8 cellular contexts compared by ENCODE assay signal in genomic region chr19:11924886-11925583, GRCh38.
DNase-seq lines count a peak whose midpoint lies in the region; ATAC-seq lines count a peak whose summit lies in the region.

Gene ZNF700 (plus strand): TSS chr19:11925107. CDS start chr19:11925211, 104 bp downstream.

- H3K9me3 ChIP-seq in BLaER1: peaks cover 31% of the 10 kb centered on the region

- peak within 1 kb of the TSS; percentile 93 for H3K9ac ChIP-seq in BLaER1

- peak within 1 kb of the TSS; percentile 94 for H3K4me2 ChIP-seq in BLaER1

- peak; percentile 85 for ATAC-seq in GM19324 (IDR thresholded peaks at IDR 0.05; ENCODE audit: low FRiP score, unreplicated experiment)
- ATAC-seq in HG03460 (IDR thresholded peaks at IDR 0.05; ENCODE audit: unreplicated experiment): peak; percentile 87

- DNase-seq in NCI-H526 (lab: John Stamatoyannopoulos, UW): peak; percentile 92 to 96
- DNase-seq in activated CD4-positive, alpha-beta T cell treated with anti-CD3 and anti-CD28 coated beads for 4 hours: peak; percentile 91 to 95
- DNase-seq in kidney tubule cell (ENCODE audit: low spot score): peak; percentile 92
- DNase-seq in stimulated activated CD4-positive, alpha-beta T cell treated with anti-CD3 and anti-CD28 coated beads, Interleukin-1b, Interleukin-23, amount 100 ng/mL, for 1 hour (ENCODE audit: low read depth in 2 of 2): peak; percentile 79 to 90

- peaks cover 30% of the 10 kb centered on the region for H3K36me3 ChIP-seq in BLaER1

- peaks cover 29% of the 10 kb centered on the region for H3K4me1 ChIP-seq in BLaER1

- no peaks in the 10 kb centered on the region for H4K20me1 ChIP-seq in BLaER1

- no peaks in the 10 kb centered on the region for H3K27me3 ChIP-seq in BLaER1

- H3K27ac ChIP-seq in BLaER1 (peak within 1 kb of the TSS; percentile 96), cingulate gyrus (ENCODE audit: low read depth, low read length) (peak within 1 kb of the TSS; percentile 88)

- H3K4me3 ChIP-seq in BLaER1: peak within 1 kb of the TSS; percentile 84

Comparison
In these comparisons a context has a peak if more than half of its experiments do, and no peak if none do; other contexts are left out.
1. Peak in every context shown above with its lines: DNase-seq, ATAC-seq, H3K4me3 ChIP-seq and H3K27ac ChIP-seq.